1 cellular context compared by ENCODE assay signal in the genomic region with DNA sequence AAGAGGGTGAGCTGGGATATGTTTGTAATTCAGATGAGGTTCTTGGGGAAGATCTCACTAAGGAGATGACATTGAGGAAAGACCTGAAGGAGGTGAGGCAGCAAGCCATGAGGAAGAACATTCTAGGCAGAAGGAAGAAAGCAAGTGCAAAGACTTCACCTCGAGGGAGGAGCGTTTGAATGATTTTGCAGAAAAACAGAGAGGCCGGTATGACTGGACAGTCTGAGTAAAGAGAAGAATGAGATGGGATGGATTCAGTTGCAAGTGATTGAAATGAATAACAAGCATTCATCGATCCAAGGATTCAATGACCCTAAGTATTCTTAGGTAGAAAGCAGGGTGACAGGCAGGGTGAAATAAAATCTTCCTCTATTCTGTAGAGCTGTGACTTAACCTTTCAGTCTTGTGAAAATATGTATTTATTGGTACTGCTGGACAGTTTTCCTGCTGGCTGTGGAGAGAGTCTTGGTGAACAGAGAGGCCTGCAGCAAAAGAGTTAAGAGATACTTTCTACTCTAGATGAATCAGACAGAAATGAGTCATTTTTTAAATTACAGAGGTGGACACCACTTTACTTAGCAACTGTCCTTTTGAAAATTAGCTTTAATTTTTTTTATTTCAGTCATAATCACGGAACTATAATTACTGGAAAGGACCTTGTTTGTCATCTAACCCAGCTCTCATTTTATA.
TF ChIP-seq lines count a peak whose summit lies in the region.

No MANE protein-coding gene starts in this region.

TF ChIP-seq in K562, 482 proteins besides CTCF, POLR2A, EP300 and RAD21 (continued from another document):
- TF ChIP-seq, protein P1, sequence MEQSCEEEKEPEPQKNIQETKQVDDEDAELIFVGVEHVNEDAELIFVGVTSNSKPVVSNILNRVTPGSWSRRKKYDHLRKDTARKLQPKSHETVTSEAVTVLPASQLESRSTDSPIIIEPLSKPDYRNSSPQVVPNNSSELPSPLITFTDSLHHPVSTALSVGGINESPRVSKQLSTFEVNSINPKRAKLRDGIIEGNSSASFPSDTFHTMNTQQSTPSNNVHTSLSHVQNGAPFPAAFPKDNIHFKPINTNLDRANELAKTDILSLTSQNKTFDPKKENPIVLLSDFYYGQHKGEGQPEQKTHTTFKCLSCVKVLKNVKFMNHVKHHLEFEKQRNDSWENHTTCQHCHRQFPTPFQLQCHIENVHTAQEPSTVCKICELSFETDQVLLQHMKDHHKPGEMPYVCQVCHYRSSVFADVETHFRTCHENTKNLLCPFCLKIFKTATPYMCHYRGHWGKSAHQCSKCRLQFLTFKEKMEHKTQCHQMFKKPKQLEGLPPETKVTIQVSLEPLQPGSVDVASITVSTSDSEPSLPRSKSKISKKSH (CRISPR knock-in tag; IDR thresholded peaks at IDR 0.05): no peak
- TF ChIP-seq, protein P2, sequence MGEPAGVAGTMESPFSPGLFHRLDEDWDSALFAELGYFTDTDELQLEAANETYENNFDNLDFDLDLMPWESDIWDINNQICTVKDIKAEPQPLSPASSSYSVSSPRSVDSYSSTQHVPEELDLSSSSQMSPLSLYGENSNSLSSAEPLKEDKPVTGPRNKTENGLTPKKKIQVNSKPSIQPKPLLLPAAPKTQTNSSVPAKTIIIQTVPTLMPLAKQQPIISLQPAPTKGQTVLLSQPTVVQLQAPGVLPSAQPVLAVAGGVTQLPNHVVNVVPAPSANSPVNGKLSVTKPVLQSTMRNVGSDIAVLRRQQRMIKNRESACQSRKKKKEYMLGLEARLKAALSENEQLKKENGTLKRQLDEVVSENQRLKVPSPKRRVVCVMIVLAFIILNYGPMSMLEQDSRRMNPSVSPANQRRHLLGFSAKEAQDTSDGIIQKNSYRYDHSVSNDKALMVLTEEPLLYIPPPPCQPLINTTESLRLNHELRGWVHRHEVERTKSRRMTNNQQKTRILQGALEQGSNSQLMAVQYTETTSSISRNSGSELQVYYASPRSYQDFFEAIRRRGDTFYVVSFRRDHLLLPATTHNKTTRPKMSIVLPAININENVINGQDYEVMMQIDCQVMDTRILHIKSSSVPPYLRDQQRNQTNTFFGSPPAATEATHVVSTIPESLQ (CRISPR knock-in tag; IDR thresholded peaks at IDR 0.05): no peak
- TF ChIP-seq ZNF316 (IDR thresholded peaks at IDR 0.05): peak; percentile 78
- peak; percentile 26; the same call in 1 of the 2 replicates for TF ChIP-seq C11orf30 (IDR thresholded peaks at IDR 0.05; ENCODE audit: low read depth)
